ENCODE assay signal across 1 cellular context in the genomic region with DNA sequence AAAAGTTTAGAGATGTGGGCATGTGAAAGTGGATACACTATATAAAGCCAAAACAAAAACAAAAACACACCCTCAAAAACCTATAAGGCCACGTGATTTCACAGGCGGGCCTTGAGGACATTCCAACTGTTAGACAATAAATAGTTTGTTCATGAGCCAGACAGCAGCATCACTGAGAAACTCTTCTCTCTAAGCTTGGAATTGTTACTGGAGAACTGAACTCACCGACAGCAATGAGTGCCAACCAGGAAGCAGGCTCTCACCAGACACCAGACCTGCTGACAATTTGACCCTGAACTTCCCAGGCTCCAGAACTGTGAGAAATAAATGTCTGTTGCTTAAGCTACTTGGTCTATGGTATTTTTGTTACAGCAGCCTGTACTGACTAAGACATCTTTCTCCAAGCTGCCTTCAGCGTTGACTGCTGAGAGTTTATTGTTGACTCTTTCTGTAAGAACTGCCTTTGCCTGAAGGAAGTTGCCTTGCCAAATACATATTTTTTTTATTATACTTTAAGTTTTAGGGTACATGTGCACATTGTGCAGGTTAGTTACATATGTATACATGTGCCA.
TF ChIP-seq lines count a peak whose summit lies in the region.

No MANE protein-coding gene starts in this region.

TF ChIP-seq in GM23338, 12 proteins besides CTCF, POLR2A, EP300 and RAD21 (continued from another document):
- TF ChIP-seq, protein P1, sequence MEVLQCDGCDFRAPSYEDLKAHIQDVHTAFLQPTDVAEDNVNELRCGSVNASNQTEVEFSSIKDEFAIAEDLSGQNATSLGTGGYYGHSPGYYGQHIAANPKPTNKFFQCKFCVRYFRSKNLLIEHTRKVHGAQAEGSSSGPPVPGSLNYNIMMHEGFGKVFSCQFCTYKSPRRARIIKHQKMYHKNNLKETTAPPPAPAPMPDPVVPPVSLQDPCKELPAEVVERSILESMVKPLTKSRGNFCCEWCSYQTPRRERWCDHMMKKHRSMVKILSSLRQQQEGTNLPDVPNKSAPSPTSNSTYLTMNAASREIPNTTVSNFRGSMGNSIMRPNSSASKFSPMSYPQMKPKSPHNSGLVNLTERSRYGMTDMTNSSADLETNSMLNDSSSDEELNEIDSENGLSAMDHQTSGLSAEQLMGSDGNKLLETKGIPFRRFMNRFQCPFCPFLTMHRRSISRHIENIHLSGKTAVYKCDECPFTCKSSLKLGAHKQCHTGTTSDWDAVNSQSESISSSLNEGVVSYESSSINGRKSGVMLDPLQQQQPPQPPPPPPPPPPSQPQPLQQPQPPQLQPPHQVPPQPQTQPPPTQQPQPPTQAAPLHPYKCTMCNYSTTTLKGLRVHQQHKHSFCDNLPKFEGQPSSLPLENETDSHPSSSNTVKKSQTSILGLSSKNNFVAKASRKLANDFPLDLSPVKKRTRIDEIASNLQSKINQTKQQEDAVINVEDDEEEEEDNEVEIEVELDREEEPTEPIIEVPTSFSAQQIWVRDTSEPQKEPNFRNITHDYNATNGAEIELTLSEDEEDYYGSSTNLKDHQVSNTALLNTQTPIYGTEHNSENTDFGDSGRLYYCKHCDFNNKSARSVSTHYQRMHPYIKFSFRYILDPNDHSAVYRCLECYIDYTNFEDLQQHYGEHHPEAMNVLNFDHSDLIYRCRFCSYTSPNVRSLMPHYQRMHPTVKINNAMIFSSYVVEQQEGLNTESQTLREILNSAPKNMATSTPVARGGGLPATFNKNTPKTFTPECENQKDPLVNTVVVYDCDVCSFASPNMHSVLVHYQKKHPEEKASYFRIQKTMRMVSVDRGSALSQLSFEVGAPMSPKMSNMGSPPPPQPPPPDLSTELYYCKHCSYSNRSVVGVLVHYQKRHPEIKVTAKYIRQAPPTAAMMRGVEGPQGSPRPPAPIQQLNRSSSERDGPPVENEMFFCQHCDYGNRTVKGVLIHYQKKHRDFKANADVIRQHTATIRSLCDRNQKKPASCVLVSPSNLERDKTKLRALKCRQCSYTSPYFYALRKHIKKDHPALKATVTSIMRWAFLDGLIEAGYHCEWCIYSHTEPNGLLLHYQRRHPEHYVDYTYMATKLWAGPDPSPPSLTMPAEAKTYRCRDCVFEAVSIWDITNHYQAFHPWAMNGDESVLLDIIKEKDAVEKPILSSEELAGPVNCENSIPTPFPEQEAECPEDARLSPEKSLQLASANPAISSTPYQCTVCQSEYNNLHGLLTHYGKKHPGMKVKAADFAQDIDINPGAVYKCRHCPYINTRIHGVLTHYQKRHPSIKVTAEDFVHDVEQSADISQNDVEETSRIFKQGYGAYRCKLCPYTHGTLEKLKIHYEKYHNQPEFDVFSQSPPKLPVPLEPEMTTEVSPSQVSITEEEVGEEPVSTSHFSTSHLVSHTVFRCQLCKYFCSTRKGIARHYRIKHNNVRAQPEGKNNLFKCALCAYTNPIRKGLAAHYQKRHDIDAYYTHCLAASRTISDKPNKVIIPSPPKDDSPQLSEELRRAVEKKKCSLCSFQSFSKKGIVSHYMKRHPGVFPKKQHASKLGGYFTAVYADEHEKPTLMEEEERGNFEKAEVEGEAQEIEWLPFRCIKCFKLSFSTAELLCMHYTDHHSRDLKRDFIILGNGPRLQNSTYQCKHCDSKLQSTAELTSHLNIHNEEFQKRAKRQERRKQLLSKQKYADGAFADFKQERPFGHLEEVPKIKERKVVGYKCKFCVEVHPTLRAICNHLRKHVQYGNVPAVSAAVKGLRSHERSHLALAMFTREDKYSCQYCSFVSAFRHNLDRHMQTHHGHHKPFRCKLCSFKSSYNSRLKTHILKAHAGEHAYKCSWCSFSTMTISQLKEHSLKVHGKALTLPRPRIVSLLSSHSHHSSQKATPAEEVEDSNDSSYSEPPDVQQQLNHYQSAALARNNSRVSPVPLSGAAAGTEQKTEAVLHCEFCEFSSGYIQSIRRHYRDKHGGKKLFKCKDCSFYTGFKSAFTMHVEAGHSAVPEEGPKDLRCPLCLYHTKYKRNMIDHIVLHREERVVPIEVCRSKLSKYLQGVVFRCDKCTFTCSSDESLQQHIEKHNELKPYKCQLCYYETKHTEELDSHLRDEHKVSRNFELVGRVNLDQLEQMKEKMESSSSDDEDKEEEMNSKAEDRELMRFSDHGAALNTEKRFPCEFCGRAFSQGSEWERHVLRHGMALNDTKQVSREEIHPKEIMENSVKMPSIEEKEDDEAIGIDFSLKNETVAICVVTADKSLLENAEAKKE (CRISPR knock-in tag; IDR thresholded peaks at IDR 0.05) = no peak
- no peak for TF ChIP-seq NANOG (IDR thresholded peaks at IDR 0.05; ENCODE audit: borderline replicate concordance)
- TF ChIP-seq POLR2AphosphoS5 (IDR thresholded peaks at IDR 0.05; ENCODE audit: low read depth) = no peak
- TF ChIP-seq EZH2 (IDR thresholded peaks at IDR 0.05; ENCODE audit: low read depth, unreplicated experiment) = no peak
